Comparison of ENCODE assay signal across 1 cellular context in the genomic region with DNA sequence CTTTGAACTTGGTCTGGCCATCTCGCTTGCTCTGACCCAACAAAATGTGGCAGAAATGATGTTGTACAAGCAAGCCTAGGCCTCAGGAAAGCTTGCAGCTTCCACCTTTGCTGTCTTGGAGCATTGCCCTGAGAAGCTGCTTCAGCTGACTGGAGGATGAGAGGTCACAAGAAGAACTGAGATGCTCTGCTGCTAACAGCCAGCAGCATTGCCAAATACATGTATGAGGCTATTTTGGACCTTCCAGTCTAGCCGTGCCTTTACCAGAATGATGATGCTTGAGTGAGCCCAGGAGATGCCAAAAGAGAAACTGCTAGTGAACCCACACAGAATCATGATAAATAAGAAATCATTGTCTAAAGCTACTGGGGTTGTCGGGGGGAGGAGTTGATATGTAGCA.
TF ChIP-seq lines count a peak whose summit lies in the region.

No MANE protein-coding gene starts in this region.

TF ChIP-seq in SK-N-SH treated with all-trans-retinoic acid at 6 μM for 48 hours, 23 proteins besides CTCF, POLR2A, EP300 and RAD21 (continued from another document):
- TF ChIP-seq ARNTL (CRISPR knock-in tag; IDR thresholded peaks at IDR 0.05; ENCODE audit: borderline replicate concordance, low read depth) (no peak), SNAI2 (CRISPR knock-in tag; IDR thresholded peaks at IDR 0.05) (no peak), ZFP30 (CRISPR knock-in tag; IDR thresholded peaks at IDR 0.05) (no peak), ZNF8 (CRISPR knock-in tag; IDR thresholded peaks at IDR 0.05) (no peak), TCF4 (CRISPR knock-in tag; IDR thresholded peaks at IDR 0.05; ENCODE audit: borderline replicate concordance) (no peak), ESRRG (CRISPR knock-in tag; IDR thresholded peaks at IDR 0.05) (no peak), ZC3H10 (CRISPR knock-in tag; IDR thresholded peaks at IDR 0.05) (no peak)
- TF ChIP-seq, protein P1, sequence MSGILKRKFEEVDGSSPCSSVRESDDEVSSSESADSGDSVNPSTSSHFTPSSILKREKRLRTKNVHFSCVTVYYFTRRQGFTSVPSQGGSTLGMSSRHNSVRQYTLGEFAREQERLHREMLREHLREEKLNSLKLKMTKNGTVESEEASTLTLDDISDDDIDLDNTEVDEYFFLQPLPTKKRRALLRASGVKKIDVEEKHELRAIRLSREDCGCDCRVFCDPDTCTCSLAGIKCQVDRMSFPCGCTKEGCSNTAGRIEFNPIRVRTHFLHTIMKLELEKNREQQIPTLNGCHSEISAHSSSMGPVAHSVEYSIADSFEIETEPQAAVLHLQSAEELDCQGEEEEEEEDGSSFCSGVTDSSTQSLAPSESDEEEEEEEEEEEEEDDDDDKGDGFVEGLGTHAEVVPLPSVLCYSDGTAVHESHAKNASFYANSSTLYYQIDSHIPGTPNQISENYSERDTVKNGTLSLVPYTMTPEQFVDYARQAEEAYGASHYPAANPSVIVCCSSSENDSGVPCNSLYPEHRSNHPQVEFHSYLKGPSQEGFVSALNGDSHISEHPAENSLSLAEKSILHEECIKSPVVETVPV (CRISPR knock-in tag; IDR thresholded peaks at IDR 0.05): no peak
- TF ChIP-seq, protein P2, sequence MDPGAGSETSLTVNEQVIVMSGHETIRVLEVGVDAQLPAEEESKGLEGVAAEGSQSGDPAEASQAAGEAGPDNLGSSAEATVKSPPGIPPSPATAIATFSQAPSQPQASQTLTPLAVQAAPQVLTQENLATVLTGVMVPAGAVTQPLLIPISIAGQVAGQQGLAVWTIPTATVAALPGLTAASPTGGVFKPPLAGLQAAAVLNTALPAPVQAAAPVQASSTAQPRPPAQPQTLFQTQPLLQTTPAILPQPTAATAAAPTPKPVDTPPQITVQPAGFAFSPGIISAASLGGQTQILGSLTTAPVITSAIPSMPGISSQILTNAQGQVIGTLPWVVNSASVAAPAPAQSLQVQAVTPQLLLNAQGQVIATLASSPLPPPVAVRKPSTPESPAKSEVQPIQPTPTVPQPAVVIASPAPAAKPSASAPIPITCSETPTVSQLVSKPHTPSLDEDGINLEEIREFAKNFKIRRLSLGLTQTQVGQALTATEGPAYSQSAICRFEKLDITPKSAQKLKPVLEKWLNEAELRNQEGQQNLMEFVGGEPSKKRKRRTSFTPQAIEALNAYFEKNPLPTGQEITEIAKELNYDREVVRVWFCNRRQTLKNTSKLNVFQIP (CRISPR knock-in tag; IDR thresholded peaks at IDR 0.05; ENCODE audit: borderline replicate concordance, low read depth): no peak
